ENCODE assay signal across 7 cellular contexts in genomic region chr4:182478475-182478874, GRCh38.
DNase-seq lines count a peak whose midpoint lies in the region; ATAC-seq, FAIRE-seq and TF ChIP-seq lines count a peak whose summit lies in the region.

No MANE protein-coding gene starts in this region.

- no peaks in the 10 kb centered on the region for H3K4me1 Mint-ChIP-seq in activated T-helper 17 cell treated with anti-CD3 and anti-CD28 coated beads, Interleukin-2, amount 50 U/mL, for 72 hours

- DNase-seq in GM12891 (ENCODE audit: insufficient read length, low spot score) (peak; percentile 14), NCI-H2029 treated with DMSO at 0.1 percent for 48 hours (lab: John Stamatoyannopoulos, UW) (peak; percentile 67), iris pigment epithelial cell (ENCODE audit: low read depth) (peak; percentile 42)

- FAIRE-seq in GM12891 (lab: Jason Lieb, UNC), result no peak

- ATAC-seq in HG02852 (IDR thresholded peaks at IDR 0.05; ENCODE audit: unreplicated experiment), result peak; percentile 75
- peak; percentile 32 for ATAC-seq in activated T-helper 17 cell treated with anti-CD3 and anti-CD28 coated beads, Interleukin-2, amount 50 U/mL, for 72 hours (replicated peaks)
- no peak for ATAC-seq in HG03108 (IDR thresholded peaks at IDR 0.05; ENCODE audit: unreplicated experiment)
- no peak for ATAC-seq in HG03196 (IDR thresholded peaks at IDR 0.05; ENCODE audit: unreplicated experiment)

- no peaks in the 10 kb centered on the region for H3K9me3 Mint-ChIP-seq in activated T-helper 17 cell treated with anti-CD3 and anti-CD28 coated beads, Interleukin-2, amount 50 U/mL, for 72 hours

- H3K27ac Mint-ChIP-seq in activated T-helper 17 cell treated with anti-CD3 and anti-CD28 coated beads, Interleukin-2, amount 50 U/mL, for 72 hours, result no peak overlapping the region

- no peak for TF ChIP-seq POLR2A in GM12891 (IDR thresholded peaks at IDR 0.05; ENCODE audit: low read depth, low read length)

- no peak overlapping the region for H3K4me3 Mint-ChIP-seq in activated T-helper 17 cell treated with anti-CD3 and anti-CD28 coated beads, Interleukin-2, amount 50 U/mL, for 72 hours

- H3K36me3 Mint-ChIP-seq in activated T-helper 17 cell treated with anti-CD3 and anti-CD28 coated beads, Interleukin-2, amount 50 U/mL, for 72 hours (ENCODE audit: low read depth), result no peaks in the 10 kb centered on the region

- no peaks in the 10 kb centered on the region for H3K27me3 Mint-ChIP-seq in activated T-helper 17 cell treated with anti-CD3 and anti-CD28 coated beads, Interleukin-2, amount 50 U/mL, for 72 hours

TF ChIP-seq in GM12891, 5 proteins besides CTCF, POLR2A, EP300 and RAD21:
- TF ChIP-seq PAX5 (IDR thresholded peaks at IDR 0.05; ENCODE audit: insufficient read depth, low read length, severe bottlenecking) (no peak), TAF1 (IDR thresholded peaks at IDR 0.05; ENCODE audit: low read depth, low read length) (no peak), SPI1 (IDR thresholded peaks at IDR 0.05; ENCODE audit: low read depth, low read length) (no peak), POU2F2 (IDR thresholded peaks at IDR 0.05; ENCODE audit: low read depth, low read length) (no peak), POLR2AphosphoS5 (IDR thresholded peaks at IDR 0.05; ENCODE audit: low read depth, low read length) (no peak)

Comparison
In these comparisons a context has a peak if more than half of its experiments do, and no peak if none do; other contexts are left out.
1. DNase-seq: peak in every context shown above with its lines; median percentile 67 in NCI-H2029 treated with DMSO at 0.1 percent for 48 hours; 42 in iris pigment epithelial cell; 14 in GM12891.
2. ATAC-seq: peak in HG02852 (single experiment) and activated T-helper 17 cell treated with anti-CD3 and anti-CD28 coated beads, Interleukin-2, amount 50 U/mL, for 72 hours (single experiment); none in HG03108 (single experiment) and HG03196 (single experiment).